ENCODE assay signal across 1 cellular context in genomic region chr6:132734694-132735236, GRCh38.
TF ChIP-seq lines count a peak whose summit lies in the region.

No MANE protein-coding gene starts in this region.

TF ChIP-seq in SK-N-SH treated with all-trans-retinoic acid at 6 μM for 48 hours, 23 proteins besides CTCF, POLR2A, EP300 and RAD21 (continued from another document):
- TF ChIP-seq, protein P1, sequence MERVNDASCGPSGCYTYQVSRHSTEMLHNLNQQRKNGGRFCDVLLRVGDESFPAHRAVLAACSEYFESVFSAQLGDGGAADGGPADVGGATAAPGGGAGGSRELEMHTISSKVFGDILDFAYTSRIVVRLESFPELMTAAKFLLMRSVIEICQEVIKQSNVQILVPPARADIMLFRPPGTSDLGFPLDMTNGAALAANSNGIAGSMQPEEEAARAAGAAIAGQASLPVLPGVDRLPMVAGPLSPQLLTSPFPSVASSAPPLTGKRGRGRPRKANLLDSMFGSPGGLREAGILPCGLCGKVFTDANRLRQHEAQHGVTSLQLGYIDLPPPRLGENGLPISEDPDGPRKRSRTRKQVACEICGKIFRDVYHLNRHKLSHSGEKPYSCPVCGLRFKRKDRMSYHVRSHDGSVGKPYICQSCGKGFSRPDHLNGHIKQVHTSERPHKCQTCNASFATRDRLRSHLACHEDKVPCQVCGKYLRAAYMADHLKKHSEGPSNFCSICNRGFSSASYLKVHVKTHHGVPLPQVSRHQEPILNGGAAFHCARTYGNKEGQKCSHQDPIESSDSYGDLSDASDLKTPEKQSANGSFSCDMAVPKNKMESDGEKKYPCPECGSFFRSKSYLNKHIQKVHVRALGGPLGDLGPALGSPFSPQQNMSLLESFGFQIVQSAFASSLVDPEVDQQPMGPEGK (CRISPR knock-in tag; IDR thresholded peaks at IDR 0.05; ENCODE audit: borderline replicate concordance), result no peak
- TF ChIP-seq, protein P2, sequence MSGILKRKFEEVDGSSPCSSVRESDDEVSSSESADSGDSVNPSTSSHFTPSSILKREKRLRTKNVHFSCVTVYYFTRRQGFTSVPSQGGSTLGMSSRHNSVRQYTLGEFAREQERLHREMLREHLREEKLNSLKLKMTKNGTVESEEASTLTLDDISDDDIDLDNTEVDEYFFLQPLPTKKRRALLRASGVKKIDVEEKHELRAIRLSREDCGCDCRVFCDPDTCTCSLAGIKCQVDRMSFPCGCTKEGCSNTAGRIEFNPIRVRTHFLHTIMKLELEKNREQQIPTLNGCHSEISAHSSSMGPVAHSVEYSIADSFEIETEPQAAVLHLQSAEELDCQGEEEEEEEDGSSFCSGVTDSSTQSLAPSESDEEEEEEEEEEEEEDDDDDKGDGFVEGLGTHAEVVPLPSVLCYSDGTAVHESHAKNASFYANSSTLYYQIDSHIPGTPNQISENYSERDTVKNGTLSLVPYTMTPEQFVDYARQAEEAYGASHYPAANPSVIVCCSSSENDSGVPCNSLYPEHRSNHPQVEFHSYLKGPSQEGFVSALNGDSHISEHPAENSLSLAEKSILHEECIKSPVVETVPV (CRISPR knock-in tag; IDR thresholded peaks at IDR 0.05), result no peak
- TF ChIP-seq TCF4 (CRISPR knock-in tag; IDR thresholded peaks at IDR 0.05; ENCODE audit: borderline replicate concordance), result no peak
- TF ChIP-seq BACH2 (CRISPR knock-in tag; IDR thresholded peaks at IDR 0.05; ENCODE audit: borderline replicate concordance), result no peak
- no peak for TF ChIP-seq ZFP3 (CRISPR knock-in tag; IDR thresholded peaks at IDR 0.05)
- no peak for TF ChIP-seq CSDC2 (CRISPR knock-in tag; IDR thresholded peaks at IDR 0.05)
- TF ChIP-seq PPARA (CRISPR knock-in tag; IDR thresholded peaks at IDR 0.05; ENCODE audit: borderline replicate concordance), result no peak
- no peak for TF ChIP-seq ESRRG (CRISPR knock-in tag; IDR thresholded peaks at IDR 0.05)
- no peak for TF ChIP-seq ZFP30 (CRISPR knock-in tag; IDR thresholded peaks at IDR 0.05)
- no peak for TF ChIP-seq TSHZ2 (CRISPR knock-in tag; IDR thresholded peaks at IDR 0.05)
- TF ChIP-seq TOX (CRISPR knock-in tag; IDR thresholded peaks at IDR 0.05; ENCODE audit: borderline replicate concordance), result no peak
- no peak for TF ChIP-seq ZNF70 (CRISPR knock-in tag; IDR thresholded peaks at IDR 0.05)
- TF ChIP-seq, protein P3, sequence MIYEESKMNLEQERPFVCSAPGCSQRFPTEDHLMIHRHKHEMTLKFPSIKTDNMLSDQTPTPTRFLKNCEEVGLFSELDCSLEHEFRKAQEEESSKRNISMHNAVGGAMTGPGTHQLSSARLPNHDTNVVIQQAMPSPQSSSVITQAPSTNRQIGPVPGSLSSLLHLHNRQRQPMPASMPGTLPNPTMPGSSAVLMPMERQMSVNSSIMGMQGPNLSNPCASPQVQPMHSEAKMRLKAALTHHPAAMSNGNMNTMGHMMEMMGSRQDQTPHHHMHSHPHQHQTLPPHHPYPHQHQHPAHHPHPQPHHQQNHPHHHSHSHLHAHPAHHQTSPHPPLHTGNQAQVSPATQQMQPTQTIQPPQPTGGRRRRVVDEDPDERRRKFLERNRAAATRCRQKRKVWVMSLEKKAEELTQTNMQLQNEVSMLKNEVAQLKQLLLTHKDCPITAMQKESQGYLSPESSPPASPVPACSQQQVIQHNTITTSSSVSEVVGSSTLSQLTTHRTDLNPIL (CRISPR knock-in tag; IDR thresholded peaks at IDR 0.05; ENCODE audit: low read depth), result no peak
- no peak for TF ChIP-seq SNAI2 (CRISPR knock-in tag; IDR thresholded peaks at IDR 0.05)
- TF ChIP-seq GLIS3 (CRISPR knock-in tag; IDR thresholded peaks at IDR 0.05), result no peak
